In the genomic region with DNA sequence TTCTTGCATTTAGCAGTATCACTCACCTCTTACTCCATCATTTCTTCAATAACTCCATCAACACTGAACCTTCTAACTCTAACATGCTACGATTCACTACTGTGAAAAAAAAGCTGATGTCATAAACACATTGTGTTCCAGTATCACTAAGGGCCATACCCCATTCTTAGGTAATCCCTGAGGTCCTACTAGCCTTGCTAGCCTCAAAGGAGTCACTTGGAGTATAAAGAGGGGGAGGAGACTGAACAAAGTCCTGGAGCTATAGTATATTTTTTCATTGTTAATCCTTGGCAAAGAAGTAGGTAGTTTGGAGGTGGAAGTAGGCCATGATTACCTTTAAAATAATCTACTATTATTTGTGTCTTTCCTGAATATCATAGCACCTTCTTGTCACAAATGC, we compare ENCODE assay signal across 17 cellular contexts. TPM values are rescaled to one million over a fixed set of nuclear protein-coding genes. Genes with fewer than 3 reads are reported as not detected.
DNase-seq lines count a peak whose midpoint lies in the region; ATAC-seq and TF ChIP-seq lines count a peak whose summit lies in the region.
"Had no signal": no experiment of that assay in that cellular context is flagged by ENCODE, and none has a peak within 500 bp of the region (broad histone marks: within the 10 kb centered on the region; RNA-seq: fewer than 3 reads in every experiment).

A gene (minus strand): TSS at position 101 of the 400 bp plus-strand sequence. CDS start 69,667 bp downstream, outside the sequence.

- peaks cover 9% of the 10 kb centered on the region for H3K4me1 Mint-ChIP-seq in WTC11

- no peak for TF ChIP-seq EP300 in neural cell (conservative IDR thresholded peaks at IDR 0.05; ENCODE audit: poor library complexity, severe bottlenecking)

- no peaks in the 10 kb centered on the region for H3F3A ChIP-seq in neural cell (ENCODE audit: insufficient read depth, low read length, poor library complexity, severe bottlenecking)

- no peaks in the 10 kb centered on the region for H3K36me3 Mint-ChIP-seq in WTC11
- H3K36me3 Mint-ChIP-seq: CD4-positive, CD25-positive, alpha-beta regulatory T cell; IgD-negative memory B cell had no signal

- CTCF ChIA-PET in HEK293 (lab: Yijun Ruan, JAX), result interaction anchor here (0.7 to 1.1 kb wide), 2 partner anchors 15 to 18 kb away, joined by 3 read pairs; no protein-coding TSS in a partner anchor
- CTCF ChIA-PET in WTC11 (lab: Charles Lee), result no interaction called here

- peaks cover 19% of the 10 kb centered on the region; the same call in 1 of the 2 replicates for H3K4me1 ChIP-seq in BLaER1
- 0 out of 2 replicates have a peak, but pooled peaks cover 2% of the 10 kb centered on the region for H3K4me1 ChIP-seq in HEK293 (ENCODE audit: control insufficient read depth, insufficient read depth, low read length)

- peak within 1 kb of the TSS; percentile 29; the same call in 1 of the 2 replicates for H3K4me2 ChIP-seq in BLaER1
- no peak within 1 kb of the TSS for H3K4me2 ChIP-seq in neural cell (ENCODE audit: low read length)
- H3K4me2 ChIP-seq: GM23338 had no signal

- peaks cover 35% of the 10 kb centered on the region for H3K27me3 Mint-ChIP-seq in WTC11 (ENCODE audit: low read depth)

- POLR2A ChIA-PET in HEK293 (lab: Yijun Ruan, JAX) (no interaction called here), WTC11 (lab: Charles Lee) (no interaction called here)

- H3K9ac ChIP-seq in BLaER1 (no peak within 1 kb of the TSS), neural cell (ENCODE audit: low read length) (no peak within 1 kb of the TSS)

- H3K9me3 Mint-ChIP-seq in WTC11, result no peaks in the 10 kb centered on the region
- H3K9me3 Mint-ChIP-seq: GM23338, HFFc6 had no signal

- no peaks in the 10 kb centered on the region for H4K20me1 ChIP-seq in BLaER1
- H4K20me1 ChIP-seq in neural cell (ENCODE audit: insufficient read depth), result no peaks in the 10 kb centered on the region

- H3K4me3 Mint-ChIP-seq in WTC11, result no peak within 1 kb of the TSS
- H3K4me3 Mint-ChIP-seq: CD4-positive, CD25-positive, alpha-beta regulatory T cell; CD8-positive, alpha-beta memory T cell; GM23338; HFFc6; IgD-negative memory B cell had no signal

- no peak within 1 kb of the TSS for H3K27ac Mint-ChIP-seq in WTC11
- H3K27ac Mint-ChIP-seq: CD4-positive, CD25-positive, alpha-beta regulatory T cell; CD8-positive, alpha-beta memory T cell; GM23338; HFFc6; IgD-negative memory B cell had no signal

- H3K9me2 ChIP-seq in neural cell (ENCODE audit: insufficient read depth, low read length), result no peaks in the 10 kb centered on the region

- H2AFZ ChIP-seq in neural cell (ENCODE audit: low read depth, low read length), result no peak within 1 kb of the TSS
- H2AFZ ChIP-seq: GM23338 had no signal

- peaks cover 52% of the 10 kb centered on the region for H3K79me2 ChIP-seq in neural cell (replicated peaks; ENCODE audit: insufficient read depth, low read length)

- H3K9me3 ChIP-seq in BLaER1 (no peaks in the 10 kb centered on the region), HEK293 (ENCODE audit: control insufficient read depth, insufficient read depth, low read depth, low read length) (no peaks in the 10 kb centered on the region), neural cell (ENCODE audit: low read length) (no peaks in the 10 kb centered on the region)

- H3K36me3 ChIP-seq in BLaER1, result no peaks in the 10 kb centered on the region
- no peaks in the 10 kb centered on the region for H3K36me3 ChIP-seq in HEK293 (ENCODE audit: control insufficient read depth in 2 of 2, insufficient read depth in 1 of 2, low read length in 2 of 2)
- H3K36me3 ChIP-seq in neural cell (ENCODE audit: insufficient read depth, low read length), result no peaks in the 10 kb centered on the region

- no peak for TF ChIP-seq RAD21 in neural cell (conservative IDR thresholded peaks at IDR 0.05)

- H3K27ac ChIP-seq in BLaER1, result no peak within 1 kb of the TSS
- H3K27ac ChIP-seq in HEK293 (ENCODE audit: extremely low read depth, low read depth, low read length), result no peak within 1 kb of the TSS
- no peak within 1 kb of the TSS for H3K27ac ChIP-seq in neural cell (ENCODE audit: low read length)

- H3K4me3 ChIP-seq in BLaER1 (no peak within 1 kb of the TSS), HEK293 (ENCODE audit: low read depth, low read length) (no peak within 1 kb of the TSS), neural cell (ENCODE audit: low read length) (no peak within 1 kb of the TSS)
- H3K4me3 ChIP-seq: GM23338 had no signal

- TF ChIP-seq CTCF in HEK293 (tag by site-specific recombination; IDR thresholded peaks at IDR 0.05) (no peak), neural cell (IDR thresholded peaks at IDR 0.05; ENCODE audit: poor library complexity, severe bottlenecking) (no peak), WTC11 (IDR thresholded peaks at IDR 0.05) (no peak)

- no peak for ATAC-seq in WTC11
- ATAC-seq: GM23338, HepG2 had no signal

- H3K27me3 ChIP-seq in BLaER1 (no peaks in the 10 kb centered on the region), neural cell (ENCODE audit: insufficient read depth, low read depth, low read length) (no peaks in the 10 kb centered on the region)

- DNase-seq in pulmonary artery endothelial cell (ENCODE audit: low read depth, low spot score) (no peak), WTC11 (ENCODE audit: low spot score) (no peak), cortex of kidney (lab: John Stamatoyannopoulos, UW) (no peak)
- no peak for DNase-seq in stimulated activated CD4-positive, alpha-beta T cell treated with anti-CD3 and anti-CD28 coated beads, Interleukin-1b, Interleukin-23, amount 100 ng/mL, for 48 hours
- DNase-seq: 8988T; C1 segment of cervical spinal cord; CD4-positive, CD25-positive, alpha-beta regulatory T cell; CD8-positive, alpha-beta memory T cell; COR-L47; HCEC 1CT; HFFc6 had no signal

TF ChIP-seq in HEK293, 187 proteins besides CTCF, POLR2A, EP300 and RAD21:
- TF ChIP-seq ZBTB20 (tag by site-specific recombination; IDR thresholded peaks at IDR 0.05) (no peak), ZNF585B (tag by site-specific recombination; IDR thresholded peaks at IDR 0.05) (0 out of 2 replicates have a peak, but pooled peaks have one; percentile 5)

TF ChIP-seq in neural cell, 6 proteins besides CTCF, POLR2A, EP300 and RAD21 (continues in another document):
- no peak for TF ChIP-seq SMC3 (conservative IDR thresholded peaks at IDR 0.05; ENCODE audit: poor library complexity)
- no peak for TF ChIP-seq MXI1 (conservative IDR thresholded peaks at IDR 0.05; ENCODE audit: poor library complexity, severe bottlenecking)
- TF ChIP-seq TAF1 (IDR thresholded peaks at IDR 0.05; ENCODE audit: low read depth), result no peak
- TF ChIP-seq POLR2AphosphoS5 (IDR thresholded peaks at IDR 0.05), result no peak

TF ChIP-seq in WTC11, 78 proteins besides CTCF, POLR2A, EP300 and RAD21 (continues in another document):
- no peak for TF ChIP-seq GTF2I (CRISPR knock-in tag; conservative IDR thresholded peaks at IDR 0.05)
- TF ChIP-seq, protein P1, sequence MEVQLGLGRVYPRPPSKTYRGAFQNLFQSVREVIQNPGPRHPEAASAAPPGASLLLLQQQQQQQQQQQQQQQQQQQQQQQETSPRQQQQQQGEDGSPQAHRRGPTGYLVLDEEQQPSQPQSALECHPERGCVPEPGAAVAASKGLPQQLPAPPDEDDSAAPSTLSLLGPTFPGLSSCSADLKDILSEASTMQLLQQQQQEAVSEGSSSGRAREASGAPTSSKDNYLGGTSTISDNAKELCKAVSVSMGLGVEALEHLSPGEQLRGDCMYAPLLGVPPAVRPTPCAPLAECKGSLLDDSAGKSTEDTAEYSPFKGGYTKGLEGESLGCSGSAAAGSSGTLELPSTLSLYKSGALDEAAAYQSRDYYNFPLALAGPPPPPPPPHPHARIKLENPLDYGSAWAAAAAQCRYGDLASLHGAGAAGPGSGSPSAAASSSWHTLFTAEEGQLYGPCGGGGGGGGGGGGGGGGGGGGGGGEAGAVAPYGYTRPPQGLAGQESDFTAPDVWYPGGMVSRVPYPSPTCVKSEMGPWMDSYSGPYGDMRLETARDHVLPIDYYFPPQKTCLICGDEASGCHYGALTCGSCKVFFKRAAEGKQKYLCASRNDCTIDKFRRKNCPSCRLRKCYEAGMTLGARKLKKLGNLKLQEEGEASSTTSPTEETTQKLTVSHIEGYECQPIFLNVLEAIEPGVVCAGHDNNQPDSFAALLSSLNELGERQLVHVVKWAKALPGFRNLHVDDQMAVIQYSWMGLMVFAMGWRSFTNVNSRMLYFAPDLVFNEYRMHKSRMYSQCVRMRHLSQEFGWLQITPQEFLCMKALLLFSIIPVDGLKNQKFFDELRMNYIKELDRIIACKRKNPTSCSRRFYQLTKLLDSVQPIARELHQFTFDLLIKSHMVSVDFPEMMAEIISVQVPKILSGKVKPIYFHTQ (CRISPR knock-in tag; IDR thresholded peaks at IDR 0.05), result no peak
- TF ChIP-seq, protein P2, sequence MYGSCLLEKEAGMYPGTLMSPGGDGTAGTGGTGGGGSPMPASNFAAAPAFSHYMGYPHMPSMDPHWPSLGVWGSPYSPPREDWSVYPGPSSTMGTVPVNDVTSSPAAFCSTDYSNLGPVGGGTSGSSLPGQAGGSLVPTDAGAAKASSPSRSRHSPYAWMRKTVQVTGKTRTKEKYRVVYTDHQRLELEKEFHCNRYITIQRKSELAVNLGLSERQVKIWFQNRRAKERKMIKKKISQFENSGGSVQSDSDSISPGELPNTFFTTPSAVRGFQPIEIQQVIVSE (CRISPR knock-in tag; IDR thresholded peaks at IDR 0.05; ENCODE audit: borderline replicate concordance), result no peak
- no peak for TF ChIP-seq TCF7 (CRISPR knock-in tag; IDR thresholded peaks at IDR 0.05; ENCODE audit: low read depth)
- TF ChIP-seq OVOL2 (CRISPR knock-in tag; IDR thresholded peaks at IDR 0.05; ENCODE audit: borderline replicate concordance), result no peak
- TF ChIP-seq ZNF317 (CRISPR knock-in tag; IDR thresholded peaks at IDR 0.05; ENCODE audit: borderline replicate concordance, low read depth), result no peak
- no peak for TF ChIP-seq ZNF423 (CRISPR knock-in tag; IDR thresholded peaks at IDR 0.05)
- TF ChIP-seq GRHL2 (CRISPR knock-in tag; IDR thresholded peaks at IDR 0.05; ENCODE audit: insufficient replicate concordance, severe bottlenecking), result no peak
- TF ChIP-seq, protein P3, sequence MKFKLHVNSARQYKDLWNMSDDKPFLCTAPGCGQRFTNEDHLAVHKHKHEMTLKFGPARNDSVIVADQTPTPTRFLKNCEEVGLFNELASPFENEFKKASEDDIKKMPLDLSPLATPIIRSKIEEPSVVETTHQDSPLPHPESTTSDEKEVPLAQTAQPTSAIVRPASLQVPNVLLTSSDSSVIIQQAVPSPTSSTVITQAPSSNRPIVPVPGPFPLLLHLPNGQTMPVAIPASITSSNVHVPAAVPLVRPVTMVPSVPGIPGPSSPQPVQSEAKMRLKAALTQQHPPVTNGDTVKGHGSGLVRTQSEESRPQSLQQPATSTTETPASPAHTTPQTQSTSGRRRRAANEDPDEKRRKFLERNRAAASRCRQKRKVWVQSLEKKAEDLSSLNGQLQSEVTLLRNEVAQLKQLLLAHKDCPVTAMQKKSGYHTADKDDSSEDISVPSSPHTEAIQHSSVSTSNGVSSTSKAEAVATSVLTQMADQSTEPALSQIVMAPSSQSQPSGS (CRISPR knock-in tag; IDR thresholded peaks at IDR 0.05; ENCODE audit: borderline replicate concordance, low read depth), result no peak

RNA-seq across cellular contexts. Expression of the gene that starts here (rescaled TPM):
- polyA plus RNA-seq in neural cell, result 44.5 and 53.0 TPM in 2 replicates
- 38.5 and 46.9 TPM in 2 replicates for polyA minus RNA-seq in neural cell
- total RNA-seq in pulmonary artery endothelial cell, result 3.0 and 13.3 TPM in 2 replicates
- 1.6 to 1.8 TPM (median 1.8 TPM) in 3 replicates for total RNA-seq in WTC11 (2021)
- total RNA-seq: HFFc6 had no signal
